In genomic region chr17:9239260-9239820, GRCh38 we compare ENCODE assay signal across 9 cellular contexts.
A peak's percentile ranks its signal among the peaks of the same experiment; 100 is the strongest.
DNase-seq lines count a peak whose midpoint lies in the region; ATAC-seq, FAIRE-seq and TF ChIP-seq lines count a peak whose summit lies in the region.
"Had no signal": no experiment of that assay in that cellular context is flagged by ENCODE, and none has a peak within 500 bp of the region (broad histone marks: within the 10 kb centered on the region; RNA-seq: fewer than 3 reads in every experiment).

No MANE protein-coding gene starts in this region.

- peaks cover 10% of the 10 kb centered on the region for H3K4me1 Mint-ChIP-seq in activated naive CD4-positive, alpha-beta T cell treated with anti-CD3 and anti-CD28 coated beads for 36 hours (ENCODE audit: low read depth)
- H3K4me1 Mint-ChIP-seq in type B pancreatic cell (ENCODE audit: unreplicated experiment) = peaks cover 14% of the 10 kb centered on the region

- no peak for TF ChIP-seq POLR2A in K562 (conservative IDR thresholded peaks at IDR 0.05)

- TF ChIP-seq CTCF in K562 (IDR thresholded peaks at IDR 0.05 in 2 of 3, conservative IDR thresholded peaks at IDR 0.05 in 1 of 3; ENCODE audit: insufficient read depth in 2 of 3, low read depth in 1 of 3, low read length in 3 of 3) = no peak
- no peak for TF ChIP-seq CTCF in lung (IDR thresholded peaks at IDR 0.05; ENCODE audit: control extremely low read depth, extremely low read depth)
- no peak for TF ChIP-seq CTCF in type B pancreatic cell (conservative IDR thresholded peaks at IDR 0.05)

- intact Hi-C loops in activated naive CD4-positive, alpha-beta T cell treated with anti-CD3 and anti-CD28 coated beads for 36 hours (cut with micrococcal nuclease) = no loop called here
- intact Hi-C loops in K562 (cut with micrococcal nuclease) = no loop called here

- CTCF ChIA-PET in activated naive CD4-positive, alpha-beta T cell treated with anti-CD3 and anti-CD28 coated beads for 36 hours (lab: Charles Lee) = no interaction called here
- CTCF ChIA-PET in K562 (lab: Yijun Ruan, JAX; ENCODE audit: low intra/inter-chr PET ratio) = no interaction called here

- no peaks in the 10 kb centered on the region for H3K36me3 ChIP-seq in K562 (ENCODE audit: control insufficient read depth, insufficient read depth, low read length)
- no peaks in the 10 kb centered on the region for H3K36me3 ChIP-seq in lung (ENCODE audit: control insufficient read depth in 2 of 2, insufficient read depth in 2 of 2, low read length in 2 of 2)

- no peaks in the 10 kb centered on the region for H3K79me2 ChIP-seq in K562 (ENCODE audit: control insufficient read depth, insufficient read depth, low read length)

- POLR2A ChIA-PET in K562 (lab: Yijun Ruan, JAX) = interaction anchor here (1.0 kb wide), 1 partner anchor 63 kb away, joined by 3 read pairs; no protein-coding TSS in a partner anchor

- peaks cover 0 to 20% of the 10 kb centered on the region in 2 experiments; a peak in 2 of 5 replicates for H3K4me1 ChIP-seq in K562 (replicated peaks in 1 of 2; ENCODE audit: control insufficient read depth in 2 of 2, insufficient read depth in 2 of 2, low read length in 2 of 2)
- H3K4me1 ChIP-seq in lung (ENCODE audit: control insufficient read depth in 2 of 2, insufficient read depth in 2 of 2, low read length in 2 of 2) = peaks cover 0 to 25% of the 10 kb centered on the region in 2 donors

- TF ChIP-seq EP300 in K562 (IDR thresholded peaks at IDR 0.05; ENCODE audit: low read length) = no peak

- H3K27ac Mint-ChIP-seq in activated naive CD4-positive, alpha-beta T cell treated with anti-CD3 and anti-CD28 coated beads for 36 hours = no peak overlapping the region
- H3K27ac Mint-ChIP-seq in type B pancreatic cell = peak overlapping the region; percentile 31

- WGBS in K562 (ENCODE audit: insufficient coverage, low coverage, missing lambda C conversion rate) = 80% methylated on average over 4 of the region's 26 CpGs
- WGBS in lung, 2 donors = 19 to 24% methylated on average over 26 of the region's 26 CpGs

- ATAC-seq in K562 = no peak
- no peak for ATAC-seq in lung (ENCODE audit: insufficient read depth, low FRiP score)
- ATAC-seq in HG03521 (IDR thresholded peaks at IDR 0.05; ENCODE audit: unreplicated experiment) = no peak
- no peak for ATAC-seq in HG02623 (IDR thresholded peaks at IDR 0.05; ENCODE audit: unreplicated experiment)

- no peaks in the 10 kb centered on the region for H3K9me3 Mint-ChIP-seq in activated naive CD4-positive, alpha-beta T cell treated with anti-CD3 and anti-CD28 coated beads for 36 hours
- H3K9me3 Mint-ChIP-seq in type B pancreatic cell = no peaks in the 10 kb centered on the region

- H3K27me3 Mint-ChIP-seq in activated naive CD4-positive, alpha-beta T cell treated with anti-CD3 and anti-CD28 coated beads for 36 hours (ENCODE audit: low read depth) = no peaks in the 10 kb centered on the region
- no peaks in the 10 kb centered on the region for H3K27me3 Mint-ChIP-seq in type B pancreatic cell

- H3K36me3 Mint-ChIP-seq in activated naive CD4-positive, alpha-beta T cell treated with anti-CD3 and anti-CD28 coated beads for 36 hours (ENCODE audit: low read depth) = no peaks in the 10 kb centered on the region
- H3K36me3 Mint-ChIP-seq in type B pancreatic cell = no peaks in the 10 kb centered on the region

- in situ Hi-C loops in K562 (cut with MboI) = no loop called here

- peak overlapping the region in 1 of 2 experiments; percentile 74; a peak in 1 of 4 replicates for H3K9ac ChIP-seq in K562 (ENCODE audit: insufficient read depth in 1 of 2, low read depth in 2 of 2, low read length in 2 of 2)

- no peak for TF ChIP-seq RAD21 in K562 (CRISPR knock-in tag; conservative IDR thresholded peaks at IDR 0.05 in 1 of 2, IDR thresholded peaks at IDR 0.05 in 1 of 2)

- H3K4me3 ChIP-seq in K562 (no peak overlapping the region), lung (no peak overlapping the region)

- BruUV-seq in K562 (replicated peaks; lab: Mats Ljungman, UMichigan) = no TSS peak

- peak overlapping the region; percentile 74 for H3K4me3 Mint-ChIP-seq in activated naive CD4-positive, alpha-beta T cell treated with anti-CD3 and anti-CD28 coated beads for 36 hours
- peak overlapping the region; percentile 80 for H3K4me3 Mint-ChIP-seq in type B pancreatic cell

- H3K27ac ChIP-seq in K562 (ENCODE audit: extremely low read depth, low read depth, low read length) (no peak overlapping the region), lung (ENCODE audit: low read depth in 1 of 2, low read length in 1 of 2) (peak overlapping the region; percentile 29 to 47)

- peak; percentile 37 for DNase-seq in activated naive CD4-positive, alpha-beta T cell treated with anti-CD3 and anti-CD28 coated beads for 36 hours
- no peak for DNase-seq in activated naive CD4-positive, alpha-beta T cell treated with Interleukin-2 at 50 U/mL for 16 hours
- DNase-seq in K562 (ENCODE audit: extremely low read depth in 1 of 4, low spot score in 3 of 4) = no peak
- DNase-seq in lung (ENCODE audit: low spot score) = no peak
- DNase-seq in type B pancreatic cell (ENCODE audit: extremely low spot score, unreplicated experiment) = no peak
- DNase-seq in AG08395 (ENCODE audit: low spot score) = no peak
- DNase-seq: SHP77 treated with DMSO at 0.1 percent for 48 hours had no signal

- H3K27me3 ChIP-seq in K562 (ENCODE audit: control insufficient read depth in 2 of 2, insufficient read depth in 2 of 2, low read length in 2 of 2) (peaks cover 0 to 16% of the 10 kb centered on the region in 2 experiments; a peak in 2 of 5 replicates), lung (ENCODE audit: control insufficient read depth, insufficient read depth) (no peaks in the 10 kb centered on the region)

- H3K9me3 ChIP-seq in K562 (replicated peaks; ENCODE audit: control insufficient read depth, insufficient read depth, low read depth, low read length) (no peaks in the 10 kb centered on the region), lung (ENCODE audit: control insufficient read depth in 2 of 2, insufficient read depth in 1 of 2, low read length in 1 of 2) (no peaks in the 10 kb centered on the region)

- peak overlapping the region; percentile 66 for H2AFZ ChIP-seq in K562 (ENCODE audit: low read depth, low read length)

- H3K4me2 ChIP-seq in K562 (ENCODE audit: insufficient read depth, low read length) = peak overlapping the region; percentile 52; the same call in 1 of the 2 replicates

- 0 out of 2 replicates have a peak, but pooled peaks cover 5% of the 10 kb centered on the region for H4K20me1 ChIP-seq in K562 (replicated peaks; ENCODE audit: control insufficient read depth, insufficient read depth, low read length)

- no peaks in the 10 kb centered on the region for H3K9me1 ChIP-seq in K562 (ENCODE audit: control insufficient read depth, insufficient read depth, low read length)

- no peak for FAIRE-seq in K562 (lab: Jason Lieb, UNC)

TF ChIP-seq in K562, 482 proteins besides CTCF, POLR2A, EP300 and RAD21:
- no peak for TF ChIP-seq NCOA6 (IDR thresholded peaks at IDR 0.05)
- no peak for TF ChIP-seq MECOM (CRISPR knock-in tag; IDR thresholded peaks at IDR 0.05)
- no peak for TF ChIP-seq ZNF589 (CRISPR knock-in tag; IDR thresholded peaks at IDR 0.05; ENCODE audit: low read depth)
- no peak for TF ChIP-seq THAP12 (CRISPR knock-in tag; IDR thresholded peaks at IDR 0.05)
- TF ChIP-seq ZNF311 (CRISPR knock-in tag; IDR thresholded peaks at IDR 0.05) = no peak
- no peak for TF ChIP-seq BCOR (IDR thresholded peaks at IDR 0.05)
- no peak for TF ChIP-seq STAT5B (CRISPR knock-in tag; IDR thresholded peaks at IDR 0.05)
TF ChIP-seq in K562: peak in this region for 0.
